Comparison of ENCODE assay signal across 1 cellular context in genomic region chr9:123011380-123011779, GRCh38.
TF ChIP-seq lines count a peak whose summit lies in the region.

No MANE protein-coding gene starts in this region.

TF ChIP-seq in HepG2, 621 proteins besides CTCF, POLR2A, EP300 and RAD21 (continued from another document):
- TF ChIP-seq ZBTB14 (CRISPR knock-in tag; IDR thresholded peaks at IDR 0.05) (no peak), ZNF598 (CRISPR knock-in tag; IDR thresholded peaks at IDR 0.05; ENCODE audit: borderline replicate concordance) (no peak), RBM22 (optimal IDR thresholded peaks at IDR 0.05; ENCODE audit: low read length) (no peak), CHD4 (IDR thresholded peaks at IDR 0.05; ENCODE audit: borderline replicate concordance, low read length) (no peak)
- TF ChIP-seq, protein P1, sequence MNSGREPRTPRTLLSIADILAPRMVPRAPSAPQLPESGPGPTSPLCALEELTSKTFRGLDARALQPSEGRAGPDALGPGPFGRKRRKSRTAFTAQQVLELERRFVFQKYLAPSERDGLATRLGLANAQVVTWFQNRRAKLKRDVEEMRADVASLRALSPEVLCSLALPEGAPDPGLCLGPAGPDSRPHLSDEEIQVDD (CRISPR knock-in tag; IDR thresholded peaks at IDR 0.05; ENCODE audit: borderline replicate concordance) = no peak
